Comparison of ENCODE assay signal across 8 cellular contexts in genomic region chr1:214427871-214428277, GRCh38.
A peak's percentile ranks its signal among the peaks of the same experiment; 100 is the strongest.
DNase-seq lines count a peak whose midpoint lies in the region; ATAC-seq, FAIRE-seq and TF ChIP-seq lines count a peak whose summit lies in the region.

No MANE protein-coding gene starts in this region.

- ATAC-seq in GM21515 (IDR thresholded peaks at IDR 0.05; ENCODE audit: unreplicated experiment) (peak; percentile 94), psoas muscle (peak; percentile 17 to 48 (median 36)), left lobe of liver (no peak)

- H3K36me3 ChIP-seq in bronchial epithelial cell (ENCODE audit: control insufficient read depth, insufficient read depth, low read length): peaks cover 3% of the 10 kb centered on the region
- H3K36me3 ChIP-seq in psoas muscle (ENCODE audit: insufficient read depth in 1 of 2, low read depth in 1 of 2): no peaks in the 10 kb centered on the region
- no peaks in the 10 kb centered on the region for H3K36me3 ChIP-seq in tibial artery

- intact Hi-C loops in psoas muscle (cut with DNase I) (no loop called here), tibial artery (cut with DNase I; ENCODE audit: low total_unique reads) (no loop called here)

- no peaks in the 10 kb centered on the region for H3K27me3 ChIP-seq in bronchial epithelial cell (ENCODE audit: control insufficient read depth, insufficient read depth, low read length)
- no peaks in the 10 kb centered on the region for H3K27me3 ChIP-seq in psoas muscle (ENCODE audit: insufficient read depth in 3 of 3, low read length in 2 of 3)
- no peaks in the 10 kb centered on the region for H3K27me3 ChIP-seq in tibial artery

- H3K4me3 ChIP-seq in bronchial epithelial cell (ENCODE audit: low read depth, low read length) (no peak overlapping the region), psoas muscle (no peak overlapping the region), tibial artery (no peak overlapping the region)

- H3K27ac ChIP-seq in psoas muscle (peak overlapping the region; percentile 59), tibial artery (no peak overlapping the region)

- H3K4me1 ChIP-seq in psoas muscle (peaks cover 38% of the 10 kb centered on the region), tibial artery (peaks cover 0 to 22% (median 0%) of the 10 kb centered on the region in 4 donors)

- TF ChIP-seq CTCF in bronchial epithelial cell (IDR thresholded peaks at IDR 0.05; ENCODE audit: insufficient read depth, low read length, severe bottlenecking) (no peak), psoas muscle (IDR thresholded peaks at IDR 0.05) (no peak), tibial artery (IDR thresholded peaks at IDR 0.05) (no peak)

- peak; percentile 92 for FAIRE-seq in bronchial epithelial cell (lab: Jason Lieb, UNC)

- DNase-seq in DMS153 treated with DMSO at 0.1 percent for 48 hours (lab: John Stamatoyannopoulos, UW; ENCODE audit: unreplicated experiment): peak; percentile 97
- peak; percentile 80 for DNase-seq in HT-29 (ENCODE audit: low spot score)
- DNase-seq in T1000 (lab: John Stamatoyannopoulos, UW): peak; percentile 65
- peak; percentile 99 for DNase-seq in bronchial epithelial cell (ENCODE audit: low read depth)
- no peak for DNase-seq in psoas muscle
- DNase-seq in left lobe of liver (ENCODE audit: low spot score): no peak
- DNase-seq in tibial artery: no peak

- H3K9me3 ChIP-seq in psoas muscle (no peaks in the 10 kb centered on the region), tibial artery (no peaks in the 10 kb centered on the region)

- 82% methylated on average over 7 of the region's 7 CpGs for WGBS in psoas muscle, 3 donors

Comparison
In these comparisons a context has a peak if more than half of its experiments do, and no peak if none do; other contexts are left out.
1. DNase-seq: peak in DMS153 treated with DMSO at 0.1 percent for 48 hours (single experiment), HT-29 (single experiment), T1000 (single experiment) and bronchial epithelial cell (single experiment); none in psoas muscle (0 of 2), left lobe of liver (single experiment) and tibial artery (0 of 2).